1 cellular context compared by ENCODE assay signal in genomic region chr17:76103274-76104139, GRCh38.
TF ChIP-seq lines count a peak whose summit lies in the region.

A gene with protein sequence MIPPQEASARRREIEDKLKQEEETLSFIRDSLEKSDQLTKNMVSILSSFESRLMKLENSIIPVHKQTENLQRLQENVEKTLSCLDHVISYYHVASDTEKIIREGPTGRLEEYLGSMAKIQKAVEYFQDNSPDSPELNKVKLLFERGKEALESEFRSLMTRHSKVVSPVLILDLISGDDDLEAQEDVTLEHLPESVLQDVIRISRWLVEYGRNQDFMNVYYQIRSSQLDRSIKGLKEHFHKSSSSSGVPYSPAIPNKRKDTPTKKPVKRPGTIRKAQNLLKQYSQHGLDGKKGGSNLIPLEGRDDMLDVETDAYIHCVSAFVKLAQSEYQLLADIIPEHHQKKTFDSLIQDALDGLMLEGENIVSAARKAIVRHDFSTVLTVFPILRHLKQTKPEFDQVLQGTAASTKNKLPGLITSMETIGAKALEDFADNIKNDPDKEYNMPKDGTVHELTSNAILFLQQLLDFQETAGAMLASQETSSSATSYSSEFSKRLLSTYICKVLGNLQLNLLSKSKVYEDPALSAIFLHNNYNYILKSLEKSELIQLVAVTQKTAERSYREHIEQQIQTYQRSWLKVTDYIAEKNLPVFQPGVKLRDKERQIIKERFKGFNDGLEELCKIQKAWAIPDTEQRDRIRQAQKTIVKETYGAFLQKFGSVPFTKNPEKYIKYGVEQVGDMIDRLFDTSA (minus strand): TSS chr17:76103787. CDS start chr17:76103692, 95 bp downstream.

TF ChIP-seq in HepG2, 621 proteins besides CTCF, POLR2A, EP300 and RAD21 (continued from another document and continues in another):
- TF ChIP-seq, protein P1, sequence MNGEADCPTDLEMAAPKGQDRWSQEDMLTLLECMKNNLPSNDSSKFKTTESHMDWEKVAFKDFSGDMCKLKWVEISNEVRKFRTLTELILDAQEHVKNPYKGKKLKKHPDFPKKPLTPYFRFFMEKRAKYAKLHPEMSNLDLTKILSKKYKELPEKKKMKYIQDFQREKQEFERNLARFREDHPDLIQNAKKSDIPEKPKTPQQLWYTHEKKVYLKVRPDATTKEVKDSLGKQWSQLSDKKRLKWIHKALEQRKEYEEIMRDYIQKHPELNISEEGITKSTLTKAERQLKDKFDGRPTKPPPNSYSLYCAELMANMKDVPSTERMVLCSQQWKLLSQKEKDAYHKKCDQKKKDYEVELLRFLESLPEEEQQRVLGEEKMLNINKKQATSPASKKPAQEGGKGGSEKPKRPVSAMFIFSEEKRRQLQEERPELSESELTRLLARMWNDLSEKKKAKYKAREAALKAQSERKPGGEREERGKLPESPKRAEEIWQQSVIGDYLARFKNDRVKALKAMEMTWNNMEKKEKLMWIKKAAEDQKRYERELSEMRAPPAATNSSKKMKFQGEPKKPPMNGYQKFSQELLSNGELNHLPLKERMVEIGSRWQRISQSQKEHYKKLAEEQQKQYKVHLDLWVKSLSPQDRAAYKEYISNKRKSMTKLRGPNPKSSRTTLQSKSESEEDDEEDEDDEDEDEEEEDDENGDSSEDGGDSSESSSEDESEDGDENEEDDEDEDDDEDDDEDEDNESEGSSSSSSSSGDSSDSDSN (CRISPR knock-in tag; IDR thresholded peaks at IDR 0.05) = peak; percentile 57
- TF ChIP-seq, protein P2, sequence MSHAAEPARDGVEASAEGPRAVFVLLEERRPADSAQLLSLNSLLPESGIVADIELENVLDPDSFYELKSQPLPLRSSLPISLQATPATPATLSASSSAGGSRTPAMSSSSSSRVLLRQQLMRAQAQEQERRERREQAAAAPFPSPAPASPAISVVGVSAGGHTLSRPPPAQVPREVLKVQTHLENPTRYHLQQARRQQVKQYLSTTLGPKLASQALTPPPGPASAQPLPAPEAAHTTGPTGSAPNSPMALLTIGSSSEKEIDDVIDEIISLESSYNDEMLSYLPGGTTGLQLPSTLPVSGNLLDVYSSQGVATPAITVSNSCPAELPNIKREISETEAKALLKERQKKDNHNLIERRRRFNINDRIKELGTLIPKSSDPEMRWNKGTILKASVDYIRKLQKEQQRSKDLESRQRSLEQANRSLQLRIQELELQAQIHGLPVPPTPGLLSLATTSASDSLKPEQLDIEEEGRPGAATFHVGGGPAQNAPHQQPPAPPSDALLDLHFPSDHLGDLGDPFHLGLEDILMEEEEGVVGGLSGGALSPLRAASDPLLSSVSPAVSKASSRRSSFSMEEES (CRISPR knock-in tag; IDR thresholded peaks at IDR 0.05) = peak; percentile 53; the same call in 1 of the 2 replicates
- TF ChIP-seq ZNF407 (CRISPR knock-in tag; IDR thresholded peaks at IDR 0.05; ENCODE audit: not compliant biosample characterization) (peak; percentile 95), ZNF776 (CRISPR knock-in tag; IDR thresholded peaks at IDR 0.05) (0 out of 2 replicates have a peak, but pooled peaks have one; percentile 34), BHLHE40 (IDR thresholded peaks at IDR 0.05; ENCODE audit: low read length) (0 out of 2 replicates have a peak, but pooled peaks have one; percentile 14), ZFP36 (IDR thresholded peaks at IDR 0.05; ENCODE audit: borderline replicate concordance, low read depth, low read length, partially characterized antibody) (no peak), SPEN (CRISPR knock-in tag; IDR thresholded peaks at IDR 0.05; ENCODE audit: low read depth) (peak; percentile 75; the same call in 1 of the 2 replicates), ZBTB46 (CRISPR knock-in tag; IDR thresholded peaks at IDR 0.05; ENCODE audit: borderline replicate concordance) (no peak), TRIM24 (CRISPR knock-in tag; IDR thresholded peaks at IDR 0.05) (no peak), IKZF5 (CRISPR knock-in tag; IDR thresholded peaks at IDR 0.05) (peak; percentile 73; the same call in 1 of the 2 replicates), TBL1XR1 (IDR thresholded peaks at IDR 0.05; ENCODE audit: borderline replicate concordance, low read length, partially characterized antibody) (peak; percentile 28), GFI1 (CRISPR knock-in tag; IDR thresholded peaks at IDR 0.05; ENCODE audit: borderline replicate concordance) (peak; percentile 76; the same call in 1 of the 2 replicates), ZNF841 (CRISPR knock-in tag; IDR thresholded peaks at IDR 0.05; ENCODE audit: borderline replicate concordance) (no peak), MAFG (CRISPR knock-in tag; IDR thresholded peaks at IDR 0.05) (no peak), REL (CRISPR knock-in tag; conservative IDR thresholded peaks at IDR 0.05) (no peak), NR0B2 (CRISPR knock-in tag; IDR thresholded peaks at IDR 0.05) (peak; percentile 62; the same call in 1 of the 2 replicates), KDM1A (CRISPR knock-in tag; IDR thresholded peaks at IDR 0.05) (no peak), ZNF607 (CRISPR knock-in tag; IDR thresholded peaks at IDR 0.05; ENCODE audit: borderline replicate concordance) (no peak; the same call in 1 of the 2 replicates)
- TF ChIP-seq, protein P3, sequence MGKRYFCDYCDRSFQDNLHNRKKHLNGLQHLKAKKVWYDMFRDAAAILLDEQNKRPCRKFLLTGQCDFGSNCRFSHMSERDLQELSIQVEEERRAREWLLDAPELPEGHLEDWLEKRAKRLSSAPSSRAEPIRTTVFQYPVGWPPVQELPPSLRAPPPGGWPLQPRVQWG (CRISPR knock-in tag; IDR thresholded peaks at IDR 0.05; ENCODE audit: borderline replicate concordance, low read depth) = no peak
- TF ChIP-seq, protein P4, sequence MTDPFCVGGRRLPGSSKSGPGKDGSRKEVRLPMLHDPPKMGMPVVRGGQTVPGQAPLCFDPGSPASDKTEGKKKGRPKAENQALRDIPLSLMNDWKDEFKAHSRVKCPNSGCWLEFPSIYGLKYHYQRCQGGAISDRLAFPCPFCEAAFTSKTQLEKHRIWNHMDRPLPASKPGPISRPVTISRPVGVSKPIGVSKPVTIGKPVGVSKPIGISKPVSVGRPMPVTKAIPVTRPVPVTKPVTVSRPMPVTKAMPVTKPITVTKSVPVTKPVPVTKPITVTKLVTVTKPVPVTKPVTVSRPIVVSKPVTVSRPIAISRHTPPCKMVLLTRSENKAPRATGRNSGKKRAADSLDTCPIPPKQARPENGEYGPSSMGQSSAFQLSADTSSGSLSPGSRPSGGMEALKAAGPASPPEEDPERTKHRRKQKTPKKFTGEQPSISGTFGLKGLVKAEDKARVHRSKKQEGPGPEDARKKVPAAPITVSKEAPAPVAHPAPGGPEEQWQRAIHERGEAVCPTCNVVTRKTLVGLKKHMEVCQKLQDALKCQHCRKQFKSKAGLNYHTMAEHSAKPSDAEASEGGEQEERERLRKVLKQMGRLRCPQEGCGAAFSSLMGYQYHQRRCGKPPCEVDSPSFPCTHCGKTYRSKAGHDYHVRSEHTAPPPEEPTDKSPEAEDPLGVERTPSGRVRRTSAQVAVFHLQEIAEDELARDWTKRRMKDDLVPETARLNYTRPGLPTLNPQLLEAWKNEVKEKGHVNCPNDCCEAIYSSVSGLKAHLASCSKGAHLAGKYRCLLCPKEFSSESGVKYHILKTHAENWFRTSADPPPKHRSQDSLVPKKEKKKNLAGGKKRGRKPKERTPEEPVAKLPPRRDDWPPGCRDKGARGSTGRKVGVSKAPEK (CRISPR knock-in tag; IDR thresholded peaks at IDR 0.05; ENCODE audit: borderline replicate concordance) = no peak
- TF ChIP-seq, protein P5, sequence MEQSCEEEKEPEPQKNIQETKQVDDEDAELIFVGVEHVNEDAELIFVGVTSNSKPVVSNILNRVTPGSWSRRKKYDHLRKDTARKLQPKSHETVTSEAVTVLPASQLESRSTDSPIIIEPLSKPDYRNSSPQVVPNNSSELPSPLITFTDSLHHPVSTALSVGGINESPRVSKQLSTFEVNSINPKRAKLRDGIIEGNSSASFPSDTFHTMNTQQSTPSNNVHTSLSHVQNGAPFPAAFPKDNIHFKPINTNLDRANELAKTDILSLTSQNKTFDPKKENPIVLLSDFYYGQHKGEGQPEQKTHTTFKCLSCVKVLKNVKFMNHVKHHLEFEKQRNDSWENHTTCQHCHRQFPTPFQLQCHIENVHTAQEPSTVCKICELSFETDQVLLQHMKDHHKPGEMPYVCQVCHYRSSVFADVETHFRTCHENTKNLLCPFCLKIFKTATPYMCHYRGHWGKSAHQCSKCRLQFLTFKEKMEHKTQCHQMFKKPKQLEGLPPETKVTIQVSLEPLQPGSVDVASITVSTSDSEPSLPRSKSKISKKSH (CRISPR knock-in tag; IDR thresholded peaks at IDR 0.05; ENCODE audit: borderline replicate concordance) = peak; percentile 50
- TF ChIP-seq, protein P6, sequence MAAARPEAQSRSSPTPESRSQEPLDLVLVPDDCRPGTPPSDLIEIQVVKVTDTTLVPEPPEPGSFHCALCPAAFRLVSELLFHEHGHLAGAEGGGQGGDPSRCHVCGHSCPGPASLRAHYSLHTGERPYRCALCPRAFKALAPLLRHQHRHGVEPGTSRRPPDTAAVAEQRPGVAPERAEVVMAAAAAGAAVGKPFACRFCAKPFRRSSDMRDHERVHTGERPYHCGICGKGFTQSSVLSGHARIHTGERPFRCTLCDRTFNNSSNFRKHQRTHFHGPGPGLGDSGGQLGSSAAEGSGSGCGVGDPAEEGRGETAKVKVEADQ (CRISPR knock-in tag; IDR thresholded peaks at IDR 0.05; ENCODE audit: borderline replicate concordance) = peak; percentile 66; the same call in 1 of the 2 replicates
